Comparison of ENCODE assay signal across 6 cellular contexts in the genomic region with DNA sequence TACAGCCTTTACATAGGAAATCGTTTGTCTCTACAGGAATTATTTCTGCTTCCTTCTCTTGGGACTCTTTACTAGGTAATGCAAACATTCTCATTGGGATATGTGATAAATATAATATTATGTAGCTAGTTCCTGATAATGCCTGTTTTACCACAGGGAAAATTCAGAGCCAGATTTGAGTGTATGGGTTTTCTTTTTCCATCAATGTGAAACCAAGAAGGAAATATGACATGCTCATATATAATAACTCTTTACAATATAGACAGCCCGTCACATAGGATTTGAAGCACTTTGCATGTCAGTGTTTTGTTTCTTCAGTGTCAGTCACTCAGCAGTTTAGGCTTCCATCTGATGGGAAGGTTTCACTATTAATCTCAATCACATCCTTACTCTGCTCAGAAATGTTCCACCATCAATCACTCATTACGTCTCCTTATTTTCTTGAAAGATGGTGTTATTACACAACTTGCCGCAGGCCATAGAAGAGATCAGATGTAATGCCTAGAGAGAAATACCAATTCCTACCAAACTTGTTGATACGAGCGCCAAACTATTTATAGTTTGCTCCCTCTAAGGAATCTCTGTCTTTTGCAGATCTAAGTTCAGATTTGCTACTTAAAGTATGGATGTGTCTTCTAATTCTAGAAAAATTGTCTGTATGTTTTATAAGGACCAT.
"Had no signal": no experiment of that assay in that cellular context is flagged by ENCODE, and none has a peak within 500 bp of the region (broad histone marks: within the 10 kb centered on the region; RNA-seq: fewer than 3 reads in every experiment).

No MANE protein-coding gene starts in this region.

- H3K4me3 ChIP-seq: GM23248, HAP-1 had no signal

- H3K27ac ChIP-seq: GM23248 had no signal

- DNase-seq: GM23248, GOT3, H7, IMR-90 had no signal

- H3K36me3 ChIP-seq: HAP-1 had no signal

- H3K9ac ChIP-seq: GM23248 had no signal

- ATAC-seq: HCT116 had no signal

- H2AFZ ChIP-seq: GM23248 had no signal

- H3K9me3 ChIP-seq: HAP-1 had no signal
